11 cellular contexts compared by ENCODE assay signal in genomic region chr9:29394855-29395254, GRCh38.
"Had no signal": no experiment of that assay in that cellular context is flagged by ENCODE, and none has a peak within 500 bp of the region (broad histone marks: within the 10 kb centered on the region; RNA-seq: fewer than 3 reads in every experiment).

No MANE protein-coding gene starts in this region.

- FAIRE-seq: H1, H54 had no signal

- H3K36me3 ChIP-seq: HAP-1 had no signal

- H3K4me2 ChIP-seq: GM23338 had no signal

- H3K4me1 ChIP-seq: HAP-1 had no signal

- H3K4me3 ChIP-seq: GM23248, GM23338, HAP-1 had no signal

- H3K9me3 ChIP-seq: HAP-1 had no signal

- H3K27ac ChIP-seq: GM23248 had no signal

- H3K9ac ChIP-seq: GM23248 had no signal

- H2AFZ ChIP-seq: GM23248, GM23338 had no signal

- DNase-seq: GM23248, GOT3, H7, H9, HCEC 1CT, HFFc6 had no signal

- ATAC-seq: GM23338, HCT116 had no signal
